9 cellular contexts compared by ENCODE assay signal in genomic region chrX:154021131-154021611, GRCh38. TPM values are rescaled to one million over a fixed set of nuclear protein-coding genes. Genes with fewer than 3 reads are reported as not detected.
A peak's percentile ranks its signal among the peaks of the same experiment; 100 is the strongest.
DNase-seq lines count a peak whose midpoint lies in the region; ATAC-seq and TF ChIP-seq lines count a peak whose summit lies in the region.
"Had no signal": no experiment of that assay in that cellular context is flagged by ENCODE, and none has a peak within 500 bp of the region (broad histone marks: within the 10 kb centered on the region; RNA-seq: fewer than 3 reads in every experiment).

No MANE protein-coding gene starts in this region.

- TF ChIP-seq CTCF in GM20000 (IDR thresholded peaks at IDR 0.05; ENCODE audit: extremely low read depth, missing control alignments), result no peak
- no peak for TF ChIP-seq CTCF in PC-9 (conservative IDR thresholded peaks at IDR 0.05)

- peaks cover 7 to 25% (median 12%) of the 10 kb centered on the region in 4 donors for H3K4me1 Mint-ChIP-seq in naive thymus-derived CD8-positive, alpha-beta T cell

- H3K4me3 ChIP-seq in PC-9 (peak overlapping the region; percentile 68; the same call in 1 of the 2 replicates), skeletal muscle satellite cell (ENCODE audit: low read length) (peak overlapping the region; percentile 83)

- peak; percentile 39 for DNase-seq in GM20000 (ENCODE audit: low spot score)
- DNase-seq in PC-9, result peak in 1 of 2 experiments; percentile 43
- DNase-seq in dermis blood vessel endothelial cell, result peak; percentile 75
- no peak for DNase-seq in NOMO-1 treated with dmso at 0.1 percent for 144 hours (lab: John Stamatoyannopoulos, UW; ENCODE audit: unreplicated experiment)
- no peak for DNase-seq in naive thymus-derived CD8-positive, alpha-beta T cell

- H2AFZ ChIP-seq in PC-9, result no peak overlapping the region

- peaks cover 5% of the 10 kb centered on the region; the same call in 1 of the 2 replicates for H3F3A ChIP-seq in PC-9 (ENCODE audit: insufficient read depth, low read depth)

- no peaks in the 10 kb centered on the region for H3K27me3 ChIP-seq in PC-9 (ENCODE audit: insufficient read depth, low read depth)
- no peaks in the 10 kb centered on the region for H3K27me3 ChIP-seq in skeletal muscle satellite cell (ENCODE audit: control insufficient read depth, insufficient read depth, low read length)

- peaks cover 0 to 5% (median 0%) of the 10 kb centered on the region in 3 donors for H3K36me3 Mint-ChIP-seq in naive thymus-derived CD8-positive, alpha-beta T cell
- H3K36me3 Mint-ChIP-seq: WTC11 had no signal

- H3K27me3 Mint-ChIP-seq in naive thymus-derived CD8-positive, alpha-beta T cell, result no peaks in the 10 kb centered on the region

- H3K79me2 ChIP-seq in PC-9 (ENCODE audit: low read depth), result peaks cover 29% of the 10 kb centered on the region

- H3K9me3 Mint-ChIP-seq in naive thymus-derived CD8-positive, alpha-beta T cell, result no peaks in the 10 kb centered on the region
- H3K9me3 Mint-ChIP-seq: WTC11 had no signal

- H3K27ac ChIP-seq in PC-9, result peak overlapping the region; percentile 73; the same call in 1 of the 2 replicates

- H3K9ac ChIP-seq in skeletal muscle satellite cell (ENCODE audit: low read depth, low read length), result peak overlapping the region; percentile 90

- H3K4me1 ChIP-seq in PC-9 (replicated peaks; ENCODE audit: insufficient read depth) (peaks cover 8% of the 10 kb centered on the region; the same call in 1 of the 2 replicates), skeletal muscle satellite cell (ENCODE audit: control insufficient read depth, insufficient read depth, low read length) (peaks cover 32% of the 10 kb centered on the region)

- ATAC-seq in HG02798 (IDR thresholded peaks at IDR 0.05; ENCODE audit: poor library complexity, unreplicated experiment) (no peak), GM21515 (IDR thresholded peaks at IDR 0.05; ENCODE audit: unreplicated experiment) (no peak)
- no peak for ATAC-seq in naive thymus-derived CD8-positive, alpha-beta T cell
- ATAC-seq: WTC11 had no signal

- intact Hi-C loops in PC-9 (cut with micrococcal nuclease; ENCODE audit: unreplicated experiment), result loop anchor here (2.0 kb wide), 1 partner anchor 76 kb away; the partner anchor contains the start of gene MECP2

- H3K36me3 ChIP-seq in PC-9 (ENCODE audit: low read depth), result no peaks in the 10 kb centered on the region
- peaks cover 25% of the 10 kb centered on the region for H3K36me3 ChIP-seq in skeletal muscle satellite cell (ENCODE audit: insufficient read depth, low read length)

- POLR2A ChIA-PET in PC-9 (lab: Charles Lee; ENCODE audit: unreplicated experiment), result no interaction called here
- POLR2A ChIA-PET in naive thymus-derived CD8-positive, alpha-beta T cell (lab: Charles Lee), result interaction anchor here (1.4 to 1.8 kb wide), 4 partner anchors 8 to 76 kb away, joined by 3 to 7 read pairs (median 4); partner anchors contain the start of gene MECP2

- no TSS peak for BruUV-seq in PC-9 (replicated peaks; lab: Mats Ljungman, UMichigan)

- H4K20me1 ChIP-seq in PC-9 (ENCODE audit: insufficient read depth), result no peaks in the 10 kb centered on the region

- CTCF ChIA-PET in PC-9 (lab: Charles Lee), result interaction anchor here (1.0 kb wide), 1 partner anchor 8 kb away, joined by 4 read pairs; no protein-coding TSS in a partner anchor

- H3K4me3 Mint-ChIP-seq in naive thymus-derived CD8-positive, alpha-beta T cell, result peak overlapping the region in 2 of 10 donors; percentile 85 to 90

- H3K27ac Mint-ChIP-seq in naive thymus-derived CD8-positive, alpha-beta T cell, result peak overlapping the region in 5 of 10 donors; percentile 9 to 95 (median 93)

- H3K9me3 ChIP-seq in PC-9 (ENCODE audit: insufficient read depth, low read depth) (no peaks in the 10 kb centered on the region), skeletal muscle satellite cell (replicated peaks; ENCODE audit: low read length) (no peaks in the 10 kb centered on the region)

- H3K4me2 ChIP-seq in PC-9, result peak overlapping the region; percentile 92
- H3K4me2 ChIP-seq in skeletal muscle satellite cell (ENCODE audit: low read length), result peak overlapping the region; percentile 85

- H3K9me2 ChIP-seq in PC-9 (ENCODE audit: insufficient read depth), result no peaks in the 10 kb centered on the region

RNA-seq across cellular contexts. Expression of gene IRAK1, which starts 1.5 kb away (rescaled TPM):
- total RNA-seq in PC-9 (2021) (317 and 364 TPM in 2 replicates), dermis blood vessel endothelial cell (53.8 and 81.9 TPM in 2 replicates)
- 60.3 and 68.2 TPM in 2 replicates for total RNA-seq in skeletal muscle satellite cell (2012; rRNA removed)
- 10 to 100 TPM; 68.8 to 76.6 TPM for total RNA-seq in naive thymus-derived CD8-positive, alpha-beta T cell
- polyA plus RNA-seq in naive thymus-derived CD8-positive, alpha-beta T cell, result 10 to 100 TPM; 23.9 to 44.7 (median 27.8) TPM

RNA-seq across cellular contexts. Expression of gene TMEM187, which starts 48.6 kb away (rescaled TPM):
- total RNA-seq in PC-9 (2021) (20.1 and 30.8 TPM in 2 replicates), dermis blood vessel endothelial cell (6.0 and 6.5 TPM in 2 replicates)
- 6.8 and 7.6 TPM in 2 replicates for total RNA-seq in skeletal muscle satellite cell (2012; rRNA removed)
- total RNA-seq in naive thymus-derived CD8-positive, alpha-beta T cell, result 10 to 100 TPM in 1 of 2 experiments, 1 to 10 TPM in 1; 9.3 to 11.2 TPM
- polyA plus RNA-seq in naive thymus-derived CD8-positive, alpha-beta T cell, result 10 to 100 TPM in 1 of 3 donors, 1 to 10 TPM in 2; 3.1 to 13.6 (median 8.9) TPM

RNA-seq across cellular contexts. Expression of gene HCFC1, which starts 49.6 kb away (rescaled TPM):
- total RNA-seq in PC-9 (2021) (67.1 and 79.9 TPM in 2 replicates), dermis blood vessel endothelial cell (15.3 and 48.9 TPM in 2 replicates)
- total RNA-seq in skeletal muscle satellite cell (2012; rRNA removed), result 22.6 and 24.5 TPM in 2 replicates
- 10 to 100 TPM; 62.4 to 64.9 TPM for total RNA-seq in naive thymus-derived CD8-positive, alpha-beta T cell
- 10 to 100 TPM in 1 of 3 donors, 1 to 10 TPM in 2; 3.3 to 11.9 (median 7.9) TPM for polyA plus RNA-seq in naive thymus-derived CD8-positive, alpha-beta T cell

Comparison
In these comparisons a context has a peak if more than half of its experiments do, and no peak if none do; other contexts are left out.
1. DNase-seq: peak in GM20000 (single experiment) and dermis blood vessel endothelial cell (single experiment); none in NOMO-1 treated with dmso at 0.1 percent for 144 hours (single experiment) and naive thymus-derived CD8-positive, alpha-beta T cell (0 of 10).